Comparison of ENCODE assay signal across 15 cellular contexts in the genomic region with DNA sequence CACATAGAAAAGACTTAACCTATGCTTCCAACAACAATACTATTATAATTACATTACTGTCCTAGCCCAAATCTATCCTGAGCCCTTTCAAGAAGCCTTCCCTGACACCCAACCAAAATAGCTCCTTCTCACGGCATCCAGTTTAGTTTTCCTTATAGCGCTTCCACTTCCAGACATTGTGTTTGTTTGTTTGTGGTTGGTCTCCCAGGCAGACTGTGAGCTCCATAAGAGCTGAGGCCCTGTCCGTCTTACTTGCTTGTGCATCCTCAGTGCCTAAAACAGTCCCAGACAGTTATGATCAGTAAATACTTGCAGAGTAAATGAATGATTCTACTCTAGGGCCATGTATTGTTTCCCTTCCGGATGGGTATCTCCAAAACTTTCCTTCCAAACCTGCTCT.
"Had no signal": no experiment of that assay in that cellular context is flagged by ENCODE, and none has a peak within 500 bp of the region (broad histone marks: within the 10 kb centered on the region; RNA-seq: fewer than 3 reads in every experiment).

No MANE protein-coding gene starts in this region.

- ATAC-seq: body of pancreas had no signal

- H3K9me3 Mint-ChIP-seq: activated CD4-positive, alpha-beta T cell treated with anti-CD3 and anti-CD28 coated beads, Interleukin-2, amount 10 ng/mL, durations not matched to agents 7 days and 5 days; activated naive CD8-positive, alpha-beta T cell treated with anti-CD3 and anti-CD28 coated beads for 36 hours; T-helper 2 cell treated with Interferon-gamma antibody and Interleukin-4, amounts not matched to agents 5 μg/mL and 100 μg/mL, for 36 hours; type B pancreatic cell had no signal

- H3K27me3 ChIP-seq: body of pancreas had no signal

- H3K9me3 ChIP-seq: body of pancreas had no signal

- H3K4me3 ChIP-seq: body of pancreas had no signal

- H3K27ac Mint-ChIP-seq: activated CD4-positive, alpha-beta T cell treated with anti-CD3 and anti-CD28 coated beads, Interleukin-2, amount 10 ng/mL, durations not matched to agents 7 days and 5 days; activated naive CD8-positive, alpha-beta T cell treated with anti-CD3 and anti-CD28 coated beads for 36 hours; T-helper 2 cell treated with Interferon-gamma antibody and Interleukin-4, amounts not matched to agents 5 μg/mL and 100 μg/mL, for 36 hours; type B pancreatic cell had no signal

- H3K4me3 Mint-ChIP-seq: activated CD4-positive, alpha-beta T cell treated with anti-CD3 and anti-CD28 coated beads, Interleukin-2, amount 10 ng/mL, durations not matched to agents 7 days and 5 days; activated naive CD8-positive, alpha-beta T cell treated with anti-CD3 and anti-CD28 coated beads for 36 hours; stimulated activated naive B cell treated with anti-CD40 and anti-IgM and Interleukin-4, amounts not matched to agents 10 μg/mL and 1 μg/mL and 100 μg/mL, for 72 hours; T-helper 2 cell treated with Interferon-gamma antibody and Interleukin-4, amounts not matched to agents 5 μg/mL and 100 μg/mL, for 36 hours; type B pancreatic cell had no signal

- DNase-seq: activated CD4-positive, alpha-beta T cell treated with anti-CD3 and anti-CD28 coated beads, Interleukin-2, amount 10 ng/mL, durations not matched to agents 7 days and 5 days; activated CD4-positive, CD25-positive, alpha-beta regulatory T cell; activated gamma-delta T cell treated with Interleukin-2 at 50 U/mL for 16 hours; activated naive CD8-positive, alpha-beta T cell treated with anti-CD3 and anti-CD28 coated beads for 36 hours; cortex of kidney; effector CD8-positive, alpha-beta T cell; foreskin melanocyte; islet precursor cell; retina; stimulated activated CD4-positive, alpha-beta T cell treated with anti-CD3 and anti-CD28 coated beads, Interleukin-15, amount 100 ng/mL, for 24 hours; stimulated activated CD4-positive, alpha-beta T cell treated with anti-CD3 and anti-CD28 coated beads, Interleukin-4, amount 100 ng/mL, for 1 hour had no signal

- H3K36me3 Mint-ChIP-seq: activated naive CD8-positive, alpha-beta T cell treated with anti-CD3 and anti-CD28 coated beads for 36 hours; stimulated activated naive B cell treated with anti-CD40 and anti-IgM and Interleukin-4, amounts not matched to agents 10 μg/mL and 1 μg/mL and 100 μg/mL, for 72 hours; type B pancreatic cell had no signal
